17 cellular contexts compared by ENCODE assay signal in genomic region chr15:41897327-41897726, GRCh38. TPM values are rescaled to one million over a fixed set of nuclear protein-coding genes. Genes with fewer than 3 reads are reported as not detected.
DNase-seq lines count a peak whose midpoint lies in the region; ATAC-seq and TF ChIP-seq lines count a peak whose summit lies in the region.
"Had no signal": no experiment of that assay in that cellular context is flagged by ENCODE, and none has a peak within 500 bp of the region (broad histone marks: within the 10 kb centered on the region; RNA-seq: fewer than 3 reads in every experiment).

No MANE protein-coding gene starts in this region.

- H2AFZ ChIP-seq in H9 (ENCODE audit: low read length), result no peak overlapping the region

- H3K4ac ChIP-seq in H9 (ENCODE audit: low read depth, low read length), result no peak overlapping the region

- H2BK120ac ChIP-seq in H9 (ENCODE audit: low read depth, low read length, poor library complexity, severe bottlenecking), result no peak overlapping the region

- H4K20me1 ChIP-seq in H9 (ENCODE audit: control insufficient read depth, insufficient read depth, insufficient read length), result no peaks in the 10 kb centered on the region

- peak overlapping the region; percentile 53 to 77 for H3K27ac Mint-ChIP-seq in activated naive CD4-positive, alpha-beta T cell treated with anti-CD3 and anti-CD28 coated beads, Interleukin-2, amount 50 U/mL, for 72 hours
- H3K27ac Mint-ChIP-seq in H9, result peak overlapping the region in 2 of 3 experiments; percentile 12 to 70; a peak in 1 of 7 replicates
- H3K27ac Mint-ChIP-seq in central memory CD8-positive, alpha-beta T cell (ENCODE audit: low read depth), result peak overlapping the region; percentile 96

- no peaks in the 10 kb centered on the region for H3K27me3 Mint-ChIP-seq in H9 (ENCODE audit: low read depth)
- H3K27me3 Mint-ChIP-seq in central memory CD8-positive, alpha-beta T cell, result no peaks in the 10 kb centered on the region

- no peak overlapping the region for H3T11ph ChIP-seq in H9 (ENCODE audit: low read length)

- H4K8ac ChIP-seq in H9 (replicated peaks; ENCODE audit: insufficient read length, low read depth, low read length), result no peak overlapping the region

- no peak overlapping the region for H2BK20ac ChIP-seq in H9 (ENCODE audit: low read depth, low read length, poor library complexity, severe bottlenecking)

- no peak for ATAC-seq in activated naive CD4-positive, alpha-beta T cell treated with anti-CD3 and anti-CD28 coated beads, Interleukin-2, amount 50 U/mL, for 72 hours
- no peak for ATAC-seq in central memory CD8-positive, alpha-beta T cell (replicated peaks; ENCODE audit: extremely low read depth, poor library complexity, severe bottlenecking)
- ATAC-seq in GM21367 (IDR thresholded peaks at IDR 0.05; ENCODE audit: unreplicated experiment) (no peak), GM19035 (IDR thresholded peaks at IDR 0.05; ENCODE audit: unreplicated experiment) (no peak)
- ATAC-seq: body of pancreas, Panc1 had no signal

- H2AK5ac ChIP-seq in H9 (ENCODE audit: insufficient read length, low read length), result no peak overlapping the region

- no peaks in the 10 kb centered on the region for H3K23me2 ChIP-seq in H9 (ENCODE audit: insufficient read length, low read depth, low read length, poor library complexity, severe bottlenecking)

- H3K27ac ChIP-seq in H9 (ENCODE audit: insufficient read length, low read depth, low read length), result no peak overlapping the region
- H3K27ac ChIP-seq: sigmoid colon had no signal

- no peak overlapping the region for H2BK12ac ChIP-seq in H9 (ENCODE audit: insufficient read length, low read depth, low read length)

- H3K14ac ChIP-seq in H9 (ENCODE audit: insufficient read depth, low read length), result no peak overlapping the region

- no peaks in the 10 kb centered on the region for H3K9me3 ChIP-seq in H9 (ENCODE audit: control insufficient read depth, low read depth, low read length)
- H3K9me3 ChIP-seq: body of pancreas, sigmoid colon had no signal

- H3K9me3 Mint-ChIP-seq in activated naive CD4-positive, alpha-beta T cell treated with anti-CD3 and anti-CD28 coated beads, Interleukin-2, amount 50 U/mL, for 72 hours, result no peaks in the 10 kb centered on the region
- H3K9me3 Mint-ChIP-seq in H9, result no peaks in the 10 kb centered on the region; a peak in 1 of 5 replicates
- H3K9me3 Mint-ChIP-seq in central memory CD8-positive, alpha-beta T cell, result no peaks in the 10 kb centered on the region

- no peak for DNase-seq in activated naive CD4-positive, alpha-beta T cell treated with anti-CD3 and anti-CD28 coated beads, Interleukin-2, amount 50 U/mL, for 72 hours (ENCODE audit: low spot score in 2 of 2)
- no peak for DNase-seq in activated naive CD4-positive, alpha-beta T cell (lab: John Stamatoyannopoulos, UW)
- no peak for DNase-seq in H9
- no peak for DNase-seq in central memory CD8-positive, alpha-beta T cell (ENCODE audit: low spot score in 2 of 2)
- peak; percentile 45 for DNase-seq in retina
- DNase-seq in NCI-H748 treated with DMSO at 0.1 percent for 48 hours (lab: John Stamatoyannopoulos, UW), result no peak
- DNase-seq: activated CD8-positive, alpha-beta memory T cell treated with anti-CD3 and anti-CD28 coated beads for 24 hours; activated gamma-delta T cell; body of pancreas; midbrain; NCI-H1092; NCI-H2107; sigmoid colon; stimulated activated CD4-positive, alpha-beta T cell treated with anti-CD3 and anti-CD28 coated beads, Interleukin-1b, Interleukin-23, amount 100 ng/mL, for 48 hours had no signal

- no peak overlapping the region for H3K4me3 Mint-ChIP-seq in H9
- H3K4me3 Mint-ChIP-seq in central memory CD8-positive, alpha-beta T cell, result no peak overlapping the region

- WGBS in H9 (ENCODE audit: extremely low coverage, insufficient read length, low lambda C conversion rate), result no CpG with 5 or more reads among the region's 10 CpGs

- no peak for TF ChIP-seq CTCF in H9 (conservative IDR thresholded peaks at IDR 0.05)

- no peaks in the 10 kb centered on the region for H3K27me3 ChIP-seq in H9 (ENCODE audit: insufficient read depth, low read length)
- H3K27me3 ChIP-seq: body of pancreas, sigmoid colon had no signal

- H3K36me3 Mint-ChIP-seq in activated naive CD4-positive, alpha-beta T cell treated with anti-CD3 and anti-CD28 coated beads, Interleukin-2, amount 50 U/mL, for 72 hours, result peaks cover 0 to 12% of the 10 kb centered on the region in 2 donors
- peaks cover 8 to 38% (median 22%) of the 10 kb centered on the region in 3 experiments for H3K36me3 Mint-ChIP-seq in H9 (ENCODE audit: insufficient read depth in 1 of 3, low read depth in 3 of 3)
- peaks cover 20% of the 10 kb centered on the region for H3K36me3 Mint-ChIP-seq in central memory CD8-positive, alpha-beta T cell (ENCODE audit: insufficient read depth)

- H3K18ac ChIP-seq in H9 (ENCODE audit: insufficient read length, low read depth, low read length), result no peak overlapping the region

- no peak overlapping the region for H2BK5ac ChIP-seq in H9 (ENCODE audit: insufficient read length, low read length)

- H3K9ac ChIP-seq in H9 (ENCODE audit: extremely low read depth, insufficient read length, low read length), result no peak overlapping the region

- no peak overlapping the region for H4K91ac ChIP-seq in H9 (ENCODE audit: insufficient read length, low read depth, low read length)

- no peak overlapping the region for H3K56ac ChIP-seq in H9 (ENCODE audit: insufficient read length, low read depth, low read length)

- no peaks in the 10 kb centered on the region for H3K79me2 ChIP-seq in H9 (ENCODE audit: insufficient read depth, low read length)

- no peaks in the 10 kb centered on the region for H3K79me1 ChIP-seq in H9 (ENCODE audit: insufficient read depth, low read depth, low read length, poor library complexity, severe bottlenecking)

- no peaks in the 10 kb centered on the region for H3K4me1 ChIP-seq in H9 (ENCODE audit: insufficient read depth, low read length)

- H4K5ac ChIP-seq in H9 (ENCODE audit: insufficient read length, low read depth, low read length), result no peak overlapping the region

- H3K23ac ChIP-seq in H9 (ENCODE audit: insufficient read length, low read depth, low read length), result no peak overlapping the region

- no peak overlapping the region for H2BK15ac ChIP-seq in H9 (ENCODE audit: low read depth, low read length)

- peaks cover 0 to 5% of the 10 kb centered on the region in 2 experiments; a peak in 2 of 4 replicates for H3K4me1 Mint-ChIP-seq in H9
- peaks cover 28% of the 10 kb centered on the region for H3K4me1 Mint-ChIP-seq in central memory CD8-positive, alpha-beta T cell

- H3K4me2 ChIP-seq in H9 (ENCODE audit: insufficient read depth, insufficient read length, low read length), result no peak overlapping the region

RNA-seq across cellular contexts. Expression of gene SPTBN5, which starts 3.5 kb away (rescaled TPM):
- 1 to 10 TPM in 1 of 2 donors, under 1 TPM in 1; 0.55 to 1.4 TPM for total RNA-seq in activated naive CD4-positive, alpha-beta T cell treated with anti-CD3 and anti-CD28 coated beads, Interleukin-2, amount 50 U/mL, for 72 hours
- 0.90 and 0.97 TPM in 2 replicates for total RNA-seq in H9 (2021)

RNA-seq across cellular contexts. Expression of gene PLA2G4B, which starts 58.7 kb away (rescaled TPM):
- total RNA-seq in activated naive CD4-positive, alpha-beta T cell treated with anti-CD3 and anti-CD28 coated beads, Interleukin-2, amount 50 U/mL, for 72 hours, result 1 to 10 TPM; 8.3 to 9.4 TPM
- 3.7 and 6.3 TPM in 2 replicates for total RNA-seq in H9 (2021)

Comparison
In these comparisons a context has a peak if more than half of its experiments do, and no peak if none do; other contexts are left out.
1. H3K27ac Mint-ChIP-seq: peak in every context shown above with its lines; median percentile 96 in central memory CD8-positive, alpha-beta T cell; 65 in activated naive CD4-positive, alpha-beta T cell treated with anti-CD3 and anti-CD28 coated beads, Interleukin-2, amount 50 U/mL, for 72 hours; 41 in H9.